In the genomic region with DNA sequence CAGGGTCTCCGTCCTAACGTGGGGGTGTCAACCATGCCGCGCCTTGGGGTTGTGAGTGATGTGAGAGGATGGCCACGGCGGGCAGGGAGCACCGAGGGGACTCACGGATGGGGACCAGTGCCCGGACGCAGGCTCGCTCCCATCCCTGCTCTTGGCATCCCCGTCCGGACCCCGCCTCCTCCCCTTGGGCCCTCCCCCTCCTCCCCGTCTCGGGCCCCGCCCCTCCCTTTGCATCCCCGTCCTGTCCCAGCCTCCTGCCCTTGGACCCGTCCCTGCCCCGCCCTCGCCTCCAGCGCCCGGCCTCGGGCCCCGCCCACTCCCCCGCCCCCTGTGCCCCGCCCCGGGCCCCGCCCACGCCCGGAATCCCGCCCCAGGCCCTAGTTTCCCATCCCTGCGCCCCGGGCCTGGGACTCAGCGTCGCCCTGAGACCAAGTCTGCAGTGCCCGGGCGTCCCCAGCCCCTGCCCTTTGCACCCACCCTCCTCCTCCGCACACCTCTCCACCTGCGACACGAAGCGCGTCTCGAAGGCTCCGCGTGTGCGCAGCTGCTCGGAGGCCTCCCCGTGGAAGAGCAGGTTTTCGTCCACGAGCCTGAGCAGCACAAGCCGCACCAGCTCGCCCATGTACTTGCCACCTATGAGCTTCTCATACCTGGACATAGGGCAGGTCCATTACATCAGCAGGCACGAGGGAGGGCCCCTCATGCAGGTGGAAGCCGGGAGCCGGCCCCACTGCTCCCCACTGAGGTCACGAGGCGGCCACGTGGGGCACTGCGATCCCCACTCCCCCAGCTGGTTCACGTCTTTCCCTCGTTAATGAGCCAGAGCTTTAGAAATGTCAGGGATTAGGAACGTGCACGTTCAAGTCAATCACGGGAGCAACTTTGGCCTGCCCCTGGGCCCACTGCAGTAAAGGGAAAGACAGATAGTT, we compare ENCODE assay signal across 8 cellular contexts. TPM values are rescaled to one million over a fixed set of nuclear protein-coding genes. Genes with fewer than 3 reads are reported as not detected.
A peak's percentile ranks its signal among the peaks of the same experiment; 100 is the strongest.
DNase-seq lines count a peak whose midpoint lies in the region; ATAC-seq and TF ChIP-seq lines count a peak whose summit lies in the region.

No MANE protein-coding gene starts in this region.

- peaks cover 56% of the 10 kb centered on the region for H3K27me3 Mint-ChIP-seq in nephron progenitor cell (ENCODE audit: low read depth, poor library complexity)
- H3K27me3 Mint-ChIP-seq in stimulated activated naive CD8-positive, alpha-beta T cell treated with anti-CD3 and anti-CD28 coated beads, Interleukin-15, amount 100 ng/mL, for 72 hours: peaks cover 12% of the 10 kb centered on the region

- peak; percentile 53 for DNase-seq in CD1c-positive myeloid dendritic cell (ENCODE audit: extremely low spot score)
- peak; percentile 20 for DNase-seq in NCI-H460 (ENCODE audit: extremely low read depth, low read depth)
- peak; percentile 28 for DNase-seq in activated effector memory CD4-positive, alpha-beta T cell treated with Interleukin-2 at 50 U/mL for 16 hours
- DNase-seq in fibroblast of the aortic adventitia (ENCODE audit: low read depth): peak; percentile 17
- DNase-seq in nephron progenitor cell: peak; percentile 90
- DNase-seq in stimulated activated naive CD8-positive, alpha-beta T cell treated with anti-CD3 and anti-CD28 coated beads, Interleukin-15, amount 100 ng/mL, for 72 hours: peak; percentile 32 to 39
- no peak for DNase-seq in NK-92 treated with Interleukin-12 subunit alpha and Interleukin-12 subunit beta, amount 100 ng/mL, for 24 hours (lab: John Stamatoyannopoulos, UW)

- H3K27ac Mint-ChIP-seq in nephron progenitor cell: no peak overlapping the region
- H3K27ac Mint-ChIP-seq in stimulated activated naive CD8-positive, alpha-beta T cell treated with anti-CD3 and anti-CD28 coated beads, Interleukin-15, amount 100 ng/mL, for 72 hours: no peak overlapping the region

- ATAC-seq in stimulated activated naive CD8-positive, alpha-beta T cell treated with anti-CD3 and anti-CD28 coated beads, Interleukin-15, amount 100 ng/mL, for 72 hours: peak; percentile 65
- ATAC-seq in HG03342 (IDR thresholded peaks at IDR 0.05; ENCODE audit: unreplicated experiment): no peak

- no peaks in the 10 kb centered on the region for H3K36me3 Mint-ChIP-seq in nephron progenitor cell (ENCODE audit: low read depth)

- H3K4me1 Mint-ChIP-seq in nephron progenitor cell: peaks cover 36% of the 10 kb centered on the region
- peaks cover 16% of the 10 kb centered on the region for H3K4me1 Mint-ChIP-seq in stimulated activated naive CD8-positive, alpha-beta T cell treated with anti-CD3 and anti-CD28 coated beads, Interleukin-15, amount 100 ng/mL, for 72 hours

- peak overlapping the region; percentile 56 for H3K4me3 ChIP-seq in fibroblast of the aortic adventitia (ENCODE audit: low read depth, low read length)

- TF ChIP-seq CTCF in fibroblast of the aortic adventitia (IDR thresholded peaks at IDR 0.05; ENCODE audit: insufficient read depth, low read length) (no peak), nephron progenitor cell (IDR thresholded peaks at IDR 0.05) (no peak)

- peak overlapping the region; percentile 62 for H3K4me3 Mint-ChIP-seq in nephron progenitor cell
- H3K4me3 Mint-ChIP-seq in stimulated activated naive CD8-positive, alpha-beta T cell treated with anti-CD3 and anti-CD28 coated beads, Interleukin-15, amount 100 ng/mL, for 72 hours: peak overlapping the region; percentile 66 to 80

- no peaks in the 10 kb centered on the region for H3K9me3 Mint-ChIP-seq in nephron progenitor cell
- H3K9me3 Mint-ChIP-seq in stimulated activated naive CD8-positive, alpha-beta T cell treated with anti-CD3 and anti-CD28 coated beads, Interleukin-15, amount 100 ng/mL, for 72 hours: no peaks in the 10 kb centered on the region

RNA-seq across cellular contexts. Expression of a gene that starts 5.1 kb away (rescaled TPM):
- total RNA-seq in NCI-H460 (2014; rRNA removed; shearing (Covaris generic)): not detected in 2 replicates
- not detected in 2 replicates for polyA plus RNA-seq in NCI-H460 (2014; cell fraction: nucleus; rRNA removed)
- total RNA-seq in fibroblast of the aortic adventitia (ENCODE audit: low replicate concordance): not detected in 2 replicates

RNA-seq across cellular contexts. Expression of a gene that starts 22.9 kb away (rescaled TPM):
- 151 and 174 TPM in 2 replicates for total RNA-seq in NCI-H460 (2014; rRNA removed; shearing (Covaris generic))
- 263 and 293 TPM in 2 replicates for polyA plus RNA-seq in NCI-H460 (2014; cell fraction: nucleus; rRNA removed)
- total RNA-seq in fibroblast of the aortic adventitia (ENCODE audit: low replicate concordance): 66.6 and 87.9 TPM in 2 replicates

RNA-seq across cellular contexts. Expression of a gene that starts 42.1 kb away (rescaled TPM):
- total RNA-seq in NCI-H460 (2014; rRNA removed; shearing (Covaris generic)): not detected in 2 replicates
- 0.06 TPM in 1 of 2 replicates, not detected in the other for polyA plus RNA-seq in NCI-H460 (2014; cell fraction: nucleus; rRNA removed)
- total RNA-seq in fibroblast of the aortic adventitia (ENCODE audit: low replicate concordance): 168 and 234 TPM in 2 replicates

RNA-seq across cellular contexts. Expression of a gene that starts 43.0 kb away (rescaled TPM):
- total RNA-seq in NCI-H460 (2014; rRNA removed; shearing (Covaris generic)): not detected in 2 replicates
- not detected in 2 replicates for polyA plus RNA-seq in NCI-H460 (2014; cell fraction: nucleus; rRNA removed)
- 0.36 TPM in 1 of 2 replicates, not detected in the other for total RNA-seq in fibroblast of the aortic adventitia (ENCODE audit: low replicate concordance)

RNA-seq across cellular contexts. Expression of a gene that starts 54.5 kb away (rescaled TPM):
- total RNA-seq in NCI-H460 (2014; rRNA removed; shearing (Covaris generic)): 59.1 and 77.7 TPM in 2 replicates
- polyA plus RNA-seq in NCI-H460 (2014; cell fraction: nucleus; rRNA removed): 69.5 and 77.1 TPM in 2 replicates
- 72.0 and 99.4 TPM in 2 replicates for total RNA-seq in fibroblast of the aortic adventitia (ENCODE audit: low replicate concordance)

Comparison
In these comparisons a context has a peak if more than half of its experiments do, and no peak if none do; other contexts are left out.
1. RNA of a gene that starts 42.1 kb away (total RNA-seq): 168 to 234 TPM in fibroblast of the aortic adventitia; not detected in NCI-H460; every median in the first group is over 100 times any median in the second.